Comparison of ENCODE assay signal across 8 cellular contexts in the genomic region with DNA sequence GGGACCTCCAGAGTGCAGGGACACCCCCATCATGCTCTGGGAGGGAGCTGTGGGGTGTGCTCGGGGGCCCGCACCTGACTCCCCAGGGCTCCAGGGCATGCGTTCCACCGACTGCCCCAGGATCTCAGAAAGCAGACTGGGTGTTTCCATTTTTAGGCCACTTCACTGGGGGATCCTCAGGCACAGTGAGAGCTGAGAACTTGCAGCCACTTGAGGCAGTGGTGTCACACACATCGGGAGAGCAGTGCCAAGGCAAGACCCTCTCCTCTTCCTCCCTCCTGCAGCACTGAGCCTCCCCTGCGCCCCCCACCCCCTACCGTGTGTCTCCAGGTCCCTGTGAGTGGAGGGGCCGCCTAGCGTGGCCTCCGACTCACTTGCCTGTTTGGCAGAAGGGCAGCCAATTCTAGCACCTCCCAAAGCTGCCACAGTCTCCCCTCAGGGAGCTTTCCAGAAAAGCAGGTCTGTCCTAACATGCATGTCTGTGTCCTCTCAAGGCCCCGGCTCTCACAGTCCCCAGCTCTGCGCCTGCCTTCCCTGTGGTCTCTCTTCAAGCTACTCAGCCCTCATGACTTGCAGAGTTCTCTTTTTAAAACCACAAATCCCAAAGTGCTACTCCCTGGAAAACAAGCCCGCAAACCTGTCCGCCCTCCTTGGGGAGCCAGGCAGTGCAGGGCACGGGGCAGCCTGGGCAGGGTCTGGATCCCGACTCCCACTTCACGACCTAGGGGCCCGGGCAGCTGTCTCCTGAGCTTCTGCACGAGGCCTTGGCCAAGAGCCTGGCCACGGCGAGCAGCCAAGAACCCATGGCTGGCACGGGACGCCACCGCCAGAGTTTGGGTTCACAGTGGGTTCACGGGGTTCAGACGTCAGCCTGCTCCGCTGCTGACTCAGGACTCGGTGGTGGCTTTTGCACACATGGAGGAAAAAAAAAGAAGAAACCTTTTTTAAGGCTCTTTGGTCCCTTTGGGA.
A peak's percentile ranks its signal among the peaks of the same experiment; 100 is the strongest.
DNase-seq lines count a peak whose midpoint lies in the region; ATAC-seq and TF ChIP-seq lines count a peak whose summit lies in the region.

No MANE protein-coding gene starts in this region.

- no peaks in the 10 kb centered on the region for H3K36me3 ChIP-seq in ovary

- H3K9me3 ChIP-seq in ovary, result no peaks in the 10 kb centered on the region

- in situ Hi-C loops in GM13976 (cut with MboI; ENCODE audit: low sequenced_read_pairs, unreplicated experiment), result no loop called here

- no peak for TF ChIP-seq EP300 in ovary (IDR thresholded peaks at IDR 0.05)

- WGBS in ovary, 3 donors, result 43 to 76% (median 52%) methylated on average over 28 of the region's 28 CpGs

- H3K27ac ChIP-seq in ovary, result peak overlapping the region in 1 of 2 donors; percentile 60

- TF ChIP-seq POLR2A in ovary (IDR thresholded peaks at IDR 0.05) (no peak), GM18505 (IDR thresholded peaks at IDR 0.05; ENCODE audit: borderline replicate concordance, extremely low read depth, insufficient read depth, insufficient read length) (no peak)

- no peaks in the 10 kb centered on the region for H3K27me3 ChIP-seq in ovary

- ATAC-seq in GM18505 (IDR thresholded peaks at IDR 0.05; ENCODE audit: unreplicated experiment), result no peak

- TF ChIP-seq CTCF in GM13976 (IDR thresholded peaks at IDR 0.05; ENCODE audit: borderline replicate concordance, control extremely low read depth, extremely low read depth, insufficient read depth, missing control alignments) (peak; percentile 43), fibroblast of villous mesenchyme (IDR thresholded peaks at IDR 0.05; ENCODE audit: insufficient read depth, low read depth, low read length) (peak; percentile 35), ovary (IDR thresholded peaks at IDR 0.05) (no peak)

- intact Hi-C loops in ovary (cut with DNase I), result loop anchor here in 2 of 4 donors (10.0 kb wide), 1 partner anchor 92 kb away; a partner anchor contains a TSS

- peaks cover 29% of the 10 kb centered on the region for H3K4me1 ChIP-seq in ovary (ENCODE audit: insufficient read depth)

- DNase-seq in GM13976 (ENCODE audit: low spot score) (peak; percentile 64), RPMI7951 (ENCODE audit: low read depth) (peak; percentile 81), fibroblast of villous mesenchyme (ENCODE audit: low read depth) (peak; percentile 93), ovary (peak; percentile 36 to 85 (median 68)), DMS53 treated with DMSO at 0.1 percent for 48 hours (lab: John Stamatoyannopoulos, UW; ENCODE audit: unreplicated experiment) (no peak), NCI-H1048 (lab: John Stamatoyannopoulos, UW) (no peak)
- DNase-seq in activated CD4-positive, CD25-positive, alpha-beta regulatory T cell (lab: John Stamatoyannopoulos, UW), result no peak

- H3K4me3 ChIP-seq in fibroblast of villous mesenchyme (ENCODE audit: low read depth, low read length) (no peak overlapping the region), ovary (no peak overlapping the region)

Comparison
In these comparisons a context has a peak if more than half of its experiments do, and no peak if none do; other contexts are left out.
1. DNase-seq: peak in GM13976 (single experiment), RPMI7951 (single experiment), fibroblast of villous mesenchyme (single experiment) and ovary (5 of 5); none in activated CD4-positive, CD25-positive, alpha-beta regulatory T cell (0 of 4), DMS53 treated with DMSO at 0.1 percent for 48 hours (single experiment) and NCI-H1048 (single experiment).
2. CTCF ChIP-seq: peak in GM13976 (single experiment) and fibroblast of villous mesenchyme (single experiment); none in ovary (0 of 3).